In the genomic region with DNA sequence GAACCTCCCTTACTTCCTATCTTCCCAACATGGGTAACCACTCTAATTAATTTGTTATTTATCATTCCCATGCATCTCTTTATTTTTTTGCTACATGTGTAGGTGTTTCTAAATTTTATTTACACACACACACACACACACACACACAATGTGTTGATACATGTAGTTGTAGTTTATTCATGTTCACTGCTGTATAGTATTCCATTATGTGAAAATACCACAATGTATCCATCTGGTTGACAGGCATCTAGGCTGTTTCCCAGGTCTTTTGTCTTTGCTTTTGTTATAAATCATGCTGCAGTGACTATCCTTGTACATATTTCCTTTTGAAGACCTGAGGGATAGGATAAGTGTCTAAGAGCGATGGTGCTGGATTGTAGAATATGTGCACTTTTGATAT, we compare ENCODE assay signal across 3 cellular contexts.
TF ChIP-seq lines count a peak whose summit lies in the region.

No MANE protein-coding gene starts in this region.

TF ChIP-seq in HEK293, 187 proteins besides CTCF, POLR2A, EP300 and RAD21:
- peak; percentile 92 for TF ChIP-seq ZNF146 (tag by site-specific recombination; IDR thresholded peaks at IDR 0.05)
- TF ChIP-seq, protein P1, sequence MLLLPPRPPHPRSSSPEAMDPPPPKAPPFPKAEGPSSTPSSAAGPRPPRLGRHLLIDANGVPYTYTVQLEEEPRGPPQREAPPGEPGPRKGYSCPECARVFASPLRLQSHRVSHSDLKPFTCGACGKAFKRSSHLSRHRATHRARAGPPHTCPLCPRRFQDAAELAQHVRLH (tag by site-specific recombination; IDR thresholded peaks at IDR 0.05): 0 out of 2 replicates have a peak, but pooled peaks have one; percentile 18
- TF ChIP-seq ZNF324 (tag by site-specific recombination; IDR thresholded peaks at IDR 0.05): no peak

TF ChIP-seq in K562, 482 proteins besides CTCF, POLR2A, EP300 and RAD21:
- TF ChIP-seq ZFP30 (CRISPR knock-in tag; IDR thresholded peaks at IDR 0.05; ENCODE audit: borderline replicate concordance) (no peak), ZNF146 (CRISPR knock-in tag; IDR thresholded peaks at IDR 0.05; ENCODE audit: unreplicated experiment) (peak; percentile 80), HSF4 (CRISPR knock-in tag; IDR thresholded peaks at IDR 0.05; ENCODE audit: borderline replicate concordance) (no peak), RBM25 (IDR thresholded peaks at IDR 0.05; ENCODE audit: low read depth, low read length, severe bottlenecking) (peak; percentile 38)
TF ChIP-seq in K562: peak in this region for 2.

TF ChIP-seq in H1, 55 proteins besides CTCF, POLR2A, EP300 and RAD21:
- TF ChIP-seq BRCA1 (IDR thresholded peaks at IDR 0.05; ENCODE audit: low read depth, low read length) (no peak), KDM1A (IDR thresholded peaks at IDR 0.05; ENCODE audit: borderline replicate concordance, low read length) (0 out of 2 replicates have a peak, but pooled peaks have one; percentile 43)
TF ChIP-seq in H1: peak in this region for 1.
